ENCODE assay signal across 8 cellular contexts in genomic region chr17:64599187-64599676, GRCh38.
DNase-seq lines count a peak whose midpoint lies in the region; ATAC-seq and TF ChIP-seq lines count a peak whose summit lies in the region.

No MANE protein-coding gene starts in this region.

- CTCF ChIA-PET in activated CD8-positive, alpha-beta T cell treated with anti-CD3 and anti-CD28 coated beads for 36 hours (lab: Charles Lee) = interaction anchor here (1.0 to 6.6 kb wide), 2 partner anchors 50 to 120 kb away, joined by 3 to 36 read pairs; no protein-coding TSS in a partner anchor

- H3K4me1 ChIP-seq in upper lobe of right lung (no peaks in the 10 kb centered on the region), sigmoid colon (no peaks in the 10 kb centered on the region)

- H3K27me3 ChIP-seq in upper lobe of right lung = no peaks in the 10 kb centered on the region
- no peaks in the 10 kb centered on the region for H3K27me3 ChIP-seq in sigmoid colon

- H3K36me3 ChIP-seq in upper lobe of right lung (peaks cover 30% of the 10 kb centered on the region), sigmoid colon (peaks cover 0 to 19% (median 0%) of the 10 kb centered on the region in 4 donors)

- 55 to 83% methylated on average over 10 of the region's 10 CpGs for WGBS in sigmoid colon, 2 donors

- no peak overlapping the region for H3K27ac ChIP-seq in upper lobe of right lung
- no peak overlapping the region for H3K27ac ChIP-seq in sigmoid colon

- intact Hi-C loops in activated CD8-positive, alpha-beta T cell treated with anti-CD3 and anti-CD28 coated beads for 36 hours (cut with micrococcal nuclease) = loop anchor here (5.0 kb wide), 1 partner anchor 38 kb away; no protein-coding TSS in a partner anchor
- intact Hi-C loops in upper lobe of right lung (cut with DNase I) (no loop called here), sigmoid colon (cut with DNase I) (no loop called here)

- no peak for TF ChIP-seq CTCF in activated CD8-positive, alpha-beta T cell treated with anti-CD3 and anti-CD28 coated beads for 36 hours (IDR thresholded peaks at IDR 0.05)
- no peak for TF ChIP-seq CTCF in upper lobe of right lung (IDR thresholded peaks at IDR 0.05)
- TF ChIP-seq CTCF in sigmoid colon (IDR thresholded peaks at IDR 0.05) = no peak

- H3K27me3 Mint-ChIP-seq in activated CD8-positive, alpha-beta T cell treated with anti-CD3 and anti-CD28 coated beads for 36 hours = no peaks in the 10 kb centered on the region

- no peak for TF ChIP-seq EP300 in sigmoid colon (IDR thresholded peaks at IDR 0.05)

- peak; percentile 75 for DNase-seq in activated CD8-positive, alpha-beta T cell treated with anti-CD3 and anti-CD28 coated beads for 36 hours
- DNase-seq in lung microvascular endothelial cell (ENCODE audit: low read depth in 2 of 2) (peak; percentile 29 to 38), upper lobe of right lung (no peak), hepatic stellate cell (ENCODE audit: low spot score) (no peak), sigmoid colon (no peak), globus pallidus (ENCODE audit: low spot score) (no peak)

- no peak for TF ChIP-seq POLR2A in sigmoid colon (IDR thresholded peaks at IDR 0.05)

- peaks cover 43% of the 10 kb centered on the region for H3K4me1 Mint-ChIP-seq in activated CD8-positive, alpha-beta T cell treated with anti-CD3 and anti-CD28 coated beads for 36 hours (ENCODE audit: low read depth)

- peak overlapping the region; percentile 73 for H3K4me3 Mint-ChIP-seq in activated CD8-positive, alpha-beta T cell treated with anti-CD3 and anti-CD28 coated beads for 36 hours

- H3K9me3 Mint-ChIP-seq in activated CD8-positive, alpha-beta T cell treated with anti-CD3 and anti-CD28 coated beads for 36 hours = no peaks in the 10 kb centered on the region

- H3K4me3 ChIP-seq in upper lobe of right lung (no peak overlapping the region), sigmoid colon (no peak overlapping the region)

- H3K27ac Mint-ChIP-seq in activated CD8-positive, alpha-beta T cell treated with anti-CD3 and anti-CD28 coated beads for 36 hours = peak overlapping the region; percentile 87

- peaks cover 10% of the 10 kb centered on the region for H3K36me3 Mint-ChIP-seq in activated CD8-positive, alpha-beta T cell treated with anti-CD3 and anti-CD28 coated beads for 36 hours (ENCODE audit: low read depth)

- H3K9me3 ChIP-seq in upper lobe of right lung (no peaks in the 10 kb centered on the region), sigmoid colon (no peaks in the 10 kb centered on the region)

- POLR2A ChIA-PET in activated CD8-positive, alpha-beta T cell treated with anti-CD3 and anti-CD28 coated beads for 36 hours (lab: Charles Lee) = interaction anchor here (1.0 to 1.7 kb wide), 8 partner anchors 17 to 614 kb away, joined by 3 to 5 read pairs (median 3); partner anchors contain the start of genes CEP95 and DDX5

- ATAC-seq in GM19455 (IDR thresholded peaks at IDR 0.05; ENCODE audit: unreplicated experiment) = peak; percentile 88
- ATAC-seq in HG03432 (IDR thresholded peaks at IDR 0.05; ENCODE audit: unreplicated experiment) = peak; percentile 68
- ATAC-seq in activated CD8-positive, alpha-beta T cell treated with anti-CD3 and anti-CD28 coated beads for 36 hours = peak; percentile 99
- peak; percentile 88 for ATAC-seq in upper lobe of right lung

Comparison
In these comparisons a context has a peak if more than half of its experiments do, and no peak if none do; other contexts are left out.
1. DNase-seq: peak in activated CD8-positive, alpha-beta T cell treated with anti-CD3 and anti-CD28 coated beads for 36 hours (single experiment) and lung microvascular endothelial cell (2 of 2); none in upper lobe of right lung (single experiment), hepatic stellate cell (single experiment), sigmoid colon (single experiment) and globus pallidus (single experiment).
2. Peak in every context shown above with its lines, with median percentiles within 50 percentile points of each other: ATAC-seq.